Comparison of ENCODE assay signal across 16 cellular contexts in genomic region chr5:34674226-34674625, GRCh38. TPM values are rescaled to one million over a fixed set of nuclear protein-coding genes. Genes with fewer than 3 reads are reported as not detected.
DNase-seq lines count a peak whose midpoint lies in the region; ATAC-seq and TF ChIP-seq lines count a peak whose summit lies in the region.
"Had no signal": no experiment of that assay in that cellular context is flagged by ENCODE, and none has a peak within 500 bp of the region (broad histone marks: within the 10 kb centered on the region; RNA-seq: fewer than 3 reads in every experiment).

No MANE protein-coding gene starts in this region.

- DNase-seq in GM03348 (ENCODE audit: low spot score) (peak; percentile 61), amniotic epithelial cell (ENCODE audit: low read depth) (peak; percentile 91), fibroblast of the aortic adventitia (ENCODE audit: low read depth) (peak; percentile 89), NCI-H1092 treated with DMSO at 0.1 percent for 48 hours (lab: John Stamatoyannopoulos, UW) (no peak)
- DNase-seq in effector CD8-positive, alpha-beta T cell (lab: John Stamatoyannopoulos, UW) = no peak
- DNase-seq: activated CD4-positive, alpha-beta T cell treated with anti-CD3 and anti-CD28 coated beads, Interleukin-2, amount 50 U/mL, for 4 hours; COR-L47; islet precursor cell; NCI-H524 treated with DMSO at 0.1 percent for 48 hours; stimulated activated CD4-positive, alpha-beta T cell treated with anti-CD3 and anti-CD28 coated beads, Interleukin-4, amount 100 ng/mL, for 1 hour; substantia nigra had no signal

- H3K4me3 ChIP-seq in fibroblast of the aortic adventitia (ENCODE audit: low read depth, low read length) (no peak overlapping the region), skeletal muscle satellite cell (ENCODE audit: low read length) (no peak overlapping the region)
- H3K4me3 ChIP-seq: GM12878 had no signal

- ATAC-seq in GM19351 (IDR thresholded peaks at IDR 0.05; ENCODE audit: unreplicated experiment) (no peak), GM21447 (IDR thresholded peaks at IDR 0.05; ENCODE audit: unreplicated experiment) (no peak)
- ATAC-seq: activated naive CD4-positive, alpha-beta T cell treated with anti-CD3 and anti-CD28 coated beads, Interleukin-2, amount 50 U/mL, for 72 hours; GM12878 had no signal

- H3K36me3 ChIP-seq in skeletal muscle satellite cell (ENCODE audit: insufficient read depth, low read length) = peaks cover 28% of the 10 kb centered on the region

- H3K4me1 ChIP-seq in skeletal muscle satellite cell (ENCODE audit: control insufficient read depth, insufficient read depth, low read length) = peaks cover 39% of the 10 kb centered on the region

- peak overlapping the region; percentile 84 for H3K9ac ChIP-seq in skeletal muscle satellite cell (ENCODE audit: low read depth, low read length)

- H3K9me3 ChIP-seq in skeletal muscle satellite cell (replicated peaks; ENCODE audit: low read length) = no peaks in the 10 kb centered on the region

- H3K4me2 ChIP-seq in skeletal muscle satellite cell (ENCODE audit: low read length) = peak overlapping the region; percentile 46

- H3K27me3 ChIP-seq in skeletal muscle satellite cell (ENCODE audit: control insufficient read depth, insufficient read depth, low read length) = no peaks in the 10 kb centered on the region

- TF ChIP-seq CTCF in fibroblast of the aortic adventitia (IDR thresholded peaks at IDR 0.05; ENCODE audit: insufficient read depth, low read length) = no peak

RNA-seq across cellular contexts. Expression of gene RAI14, which starts 18.1 kb away (rescaled TPM):
- 85.9 and 100 TPM in 2 replicates for total RNA-seq in fibroblast of the aortic adventitia (ENCODE audit: low replicate concordance)
- 150 and 176 TPM in 2 replicates for total RNA-seq in skeletal muscle satellite cell (2012; rRNA removed)

Comparison
In these comparisons a context has a peak if more than half of its experiments do, and no peak if none do; other contexts are left out.
1. DNase-seq: peak in GM03348 (single experiment), amniotic epithelial cell (single experiment) and fibroblast of the aortic adventitia (single experiment); none in NCI-H1092 treated with DMSO at 0.1 percent for 48 hours (single experiment) and effector CD8-positive, alpha-beta T cell (single experiment).